Comparison of ENCODE assay signal across 8 cellular contexts in the genomic region with DNA sequence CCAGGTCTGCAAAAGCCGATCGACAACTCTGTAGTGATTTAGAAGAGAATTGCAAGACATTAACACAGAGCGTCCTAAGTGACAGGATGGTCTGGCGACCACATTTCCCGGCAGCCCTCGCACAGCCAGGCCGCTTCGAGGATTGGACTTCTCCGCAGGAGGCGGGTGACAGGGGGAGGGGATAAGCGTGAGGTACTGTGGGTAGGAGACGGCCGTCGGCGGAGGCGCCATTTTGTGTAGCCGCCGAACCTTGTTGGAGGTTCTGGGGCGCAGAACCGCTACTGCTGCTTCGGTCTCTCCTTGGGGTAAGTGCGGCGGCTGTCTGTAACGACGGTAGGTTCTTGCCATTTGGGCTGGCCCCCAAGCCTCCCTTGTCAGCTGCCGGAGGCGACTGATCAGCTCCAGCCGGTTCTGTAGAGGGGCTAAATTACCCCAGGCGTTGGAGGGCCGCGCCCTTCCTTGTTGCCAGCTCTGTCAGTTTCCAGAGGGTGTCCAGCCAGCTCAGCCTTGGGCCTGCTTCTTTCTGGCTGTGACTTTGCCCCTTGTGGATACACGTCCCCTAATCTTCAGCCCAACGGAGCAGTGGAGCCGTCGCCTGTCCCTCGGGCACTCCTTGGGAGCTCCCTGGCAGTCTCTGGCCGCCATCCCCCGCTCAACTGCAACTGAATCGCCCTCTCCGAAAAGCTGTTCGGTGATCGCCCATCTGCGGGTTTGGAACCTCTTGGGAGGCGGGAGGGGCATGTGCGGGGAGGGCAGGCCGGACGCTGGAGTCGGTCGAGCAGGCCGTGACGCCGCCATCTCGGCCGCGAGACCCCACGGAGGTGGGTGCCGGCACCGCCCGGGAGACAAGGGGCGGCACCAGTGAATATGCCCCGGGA. TPM values are rescaled to one million over a fixed set of nuclear protein-coding genes. Genes with fewer than 3 reads are reported as not detected.
DNase-seq lines count a peak whose midpoint lies in the region; ATAC-seq and TF ChIP-seq lines count a peak whose summit lies in the region.

A gene (plus strand): TSS at position 195 of the 878 bp plus-strand sequence. CDS start 1,516 bp downstream, outside the sequence.

- DNase-seq in ACHN = peak; percentile 93
- DNase-seq in NCI-H345 (lab: John Stamatoyannopoulos, UW) = peak; percentile 84
- DNase-seq in activated B cell treated with CpG ODN at 0.5 μM for 24 hours = peak; percentile 78
- peak; percentile 33 to 97 (median 89) for DNase-seq in caudate nucleus (lab: John Stamatoyannopoulos, UW)
- DNase-seq in immature natural killer cell = peak; percentile 87 to 88 (median 87)
- peak; percentile 77 for DNase-seq in smooth muscle cell of the brain vasculature (ENCODE audit: low read depth, low spot score)

- peaks cover 34% of the 10 kb centered on the region for H3K4me1 Mint-ChIP-seq in activated B cell treated with CpG ODN at 0.5 μM for 24 hours
- H3K4me1 Mint-ChIP-seq in immature natural killer cell = peaks cover 34 to 43% of the 10 kb centered on the region in 2 donors

- CTCF ChIA-PET in activated B cell treated with CpG ODN at 0.5 μM for 24 hours (lab: Charles Lee) = no interaction called here

- no peak for TF ChIP-seq CTCF in activated B cell treated with CpG ODN at 0.5 μM for 24 hours (IDR thresholded peaks at IDR 0.05)

- H3K4me3 Mint-ChIP-seq in activated B cell treated with CpG ODN at 0.5 μM for 24 hours (peak within 1 kb of the TSS; percentile 98), immature natural killer cell (peak within 1 kb of the TSS; percentile 96 to 99 (median 98))

- peak within 1 kb of the TSS; percentile 97 for H3K27ac ChIP-seq in caudate nucleus (ENCODE audit: low read depth, low read length)

- H3K9me3 Mint-ChIP-seq in activated B cell treated with CpG ODN at 0.5 μM for 24 hours = no peaks in the 10 kb centered on the region
- no peaks in the 10 kb centered on the region for H3K9me3 Mint-ChIP-seq in immature natural killer cell

- in situ Hi-C loops in ACHN (cut with HindIII; ENCODE audit: low pct_ligation_motif_present, low pct_unique_long_range_greater_than_20kb, low sequenced_read_pairs) = no loop called here

- H3K27ac Mint-ChIP-seq in activated B cell treated with CpG ODN at 0.5 μM for 24 hours (peak within 1 kb of the TSS; percentile 97), immature natural killer cell (peak within 1 kb of the TSS; percentile 95 to 99 (median 98))

- H3K27me3 Mint-ChIP-seq in activated B cell treated with CpG ODN at 0.5 μM for 24 hours = no peaks in the 10 kb centered on the region
- peaks cover 2 to 9% (median 7%) of the 10 kb centered on the region in 3 donors for H3K27me3 Mint-ChIP-seq in immature natural killer cell (ENCODE audit: low read depth in 3 of 3)

- ATAC-seq in GM18873 (IDR thresholded peaks at IDR 0.05; ENCODE audit: low FRiP score, unreplicated experiment) (peak; percentile 95), HG03159 (IDR thresholded peaks at IDR 0.05; ENCODE audit: unreplicated experiment) (peak; percentile 95), activated B cell treated with CpG ODN at 0.5 μM for 24 hours (ENCODE audit: low read depth) (peak; percentile 100)

- H3K36me3 Mint-ChIP-seq in activated B cell treated with CpG ODN at 0.5 μM for 24 hours (ENCODE audit: low read depth) (peaks cover 47% of the 10 kb centered on the region), immature natural killer cell (peaks cover 9 to 27% (median 22%) of the 10 kb centered on the region in 3 donors)

- intact Hi-C loops in activated B cell treated with CpG ODN at 0.5 μM for 24 hours (cut with micrococcal nuclease) = loop anchor here (1.0 to 5.0 kb wide), 2 partner anchors 147 to 287 kb away; a partner anchor contains a TSS

- POLR2A ChIA-PET in activated B cell treated with CpG ODN at 0.5 μM for 24 hours (lab: Charles Lee) = interaction anchor here (0.5 to 2.3 kb wide), 8 partner anchors 15 to 994 kb away, joined by 3 to 8 read pairs (median 4); a partner anchor contains a TSS

RNA-seq across cellular contexts. Expression of the gene that starts here (rescaled TPM):
- total RNA-seq in activated B cell treated with CpG ODN at 0.5 μM for 24 hours = 261 and 316 TPM in 2 replicates
- 10 to 100 TPM; 15.5 to 40.7 (median 21.4) TPM for polyA plus RNA-seq in immature natural killer cell

Comparison
In these comparisons a context has a peak if more than half of its experiments do, and no peak if none do; other contexts are left out.
1. Peak in every context shown above with its lines: DNase-seq, ATAC-seq and H3K27ac ChIP-seq.